Comparison of ENCODE assay signal across 1 cellular context in the genomic region with DNA sequence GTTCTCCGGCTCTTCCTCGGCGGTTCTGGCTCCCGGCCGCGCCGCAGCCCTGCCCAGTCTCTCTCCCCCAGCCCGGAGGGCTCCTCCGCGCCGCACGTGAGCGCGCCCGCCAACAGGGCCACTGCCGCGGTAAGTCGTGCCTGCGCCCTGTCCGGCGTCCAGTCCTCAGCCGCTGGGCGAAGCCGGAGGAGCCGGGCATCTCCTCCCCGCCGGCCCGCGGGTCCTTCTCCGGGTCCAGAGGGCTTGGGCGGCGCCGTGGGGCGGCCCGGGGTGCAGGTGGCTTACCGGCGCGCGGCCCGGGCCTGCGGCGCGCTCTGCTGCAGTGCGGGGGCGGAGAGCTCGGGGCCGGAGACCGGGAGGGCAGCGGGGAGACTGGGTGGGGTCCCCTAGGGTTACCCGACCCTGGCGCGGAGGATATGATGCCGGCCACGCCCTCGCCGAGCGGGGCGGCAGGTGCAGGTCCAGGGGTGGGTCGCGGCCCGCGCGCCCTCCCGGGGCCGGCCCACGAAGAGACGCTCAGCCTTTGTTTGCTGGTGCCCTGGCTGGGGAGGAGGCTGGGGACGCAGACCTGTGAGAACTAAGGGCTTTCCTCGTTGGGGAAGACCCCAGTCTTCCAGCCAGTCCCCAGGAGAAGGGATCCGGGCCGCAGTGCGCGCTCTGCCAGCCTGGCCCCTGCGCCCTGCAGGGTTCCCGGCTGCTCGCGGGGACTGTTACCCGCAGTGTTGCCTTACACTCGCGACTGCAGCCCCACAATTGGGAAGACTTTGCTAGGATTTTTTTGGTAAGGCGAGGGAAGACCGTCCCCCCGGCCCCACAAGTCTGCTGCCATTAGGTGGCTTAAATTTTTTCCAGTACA.
A peak's percentile ranks its signal among the peaks of the same experiment; 100 is the strongest.
TF ChIP-seq lines count a peak whose summit lies in the region.

A gene with protein sequence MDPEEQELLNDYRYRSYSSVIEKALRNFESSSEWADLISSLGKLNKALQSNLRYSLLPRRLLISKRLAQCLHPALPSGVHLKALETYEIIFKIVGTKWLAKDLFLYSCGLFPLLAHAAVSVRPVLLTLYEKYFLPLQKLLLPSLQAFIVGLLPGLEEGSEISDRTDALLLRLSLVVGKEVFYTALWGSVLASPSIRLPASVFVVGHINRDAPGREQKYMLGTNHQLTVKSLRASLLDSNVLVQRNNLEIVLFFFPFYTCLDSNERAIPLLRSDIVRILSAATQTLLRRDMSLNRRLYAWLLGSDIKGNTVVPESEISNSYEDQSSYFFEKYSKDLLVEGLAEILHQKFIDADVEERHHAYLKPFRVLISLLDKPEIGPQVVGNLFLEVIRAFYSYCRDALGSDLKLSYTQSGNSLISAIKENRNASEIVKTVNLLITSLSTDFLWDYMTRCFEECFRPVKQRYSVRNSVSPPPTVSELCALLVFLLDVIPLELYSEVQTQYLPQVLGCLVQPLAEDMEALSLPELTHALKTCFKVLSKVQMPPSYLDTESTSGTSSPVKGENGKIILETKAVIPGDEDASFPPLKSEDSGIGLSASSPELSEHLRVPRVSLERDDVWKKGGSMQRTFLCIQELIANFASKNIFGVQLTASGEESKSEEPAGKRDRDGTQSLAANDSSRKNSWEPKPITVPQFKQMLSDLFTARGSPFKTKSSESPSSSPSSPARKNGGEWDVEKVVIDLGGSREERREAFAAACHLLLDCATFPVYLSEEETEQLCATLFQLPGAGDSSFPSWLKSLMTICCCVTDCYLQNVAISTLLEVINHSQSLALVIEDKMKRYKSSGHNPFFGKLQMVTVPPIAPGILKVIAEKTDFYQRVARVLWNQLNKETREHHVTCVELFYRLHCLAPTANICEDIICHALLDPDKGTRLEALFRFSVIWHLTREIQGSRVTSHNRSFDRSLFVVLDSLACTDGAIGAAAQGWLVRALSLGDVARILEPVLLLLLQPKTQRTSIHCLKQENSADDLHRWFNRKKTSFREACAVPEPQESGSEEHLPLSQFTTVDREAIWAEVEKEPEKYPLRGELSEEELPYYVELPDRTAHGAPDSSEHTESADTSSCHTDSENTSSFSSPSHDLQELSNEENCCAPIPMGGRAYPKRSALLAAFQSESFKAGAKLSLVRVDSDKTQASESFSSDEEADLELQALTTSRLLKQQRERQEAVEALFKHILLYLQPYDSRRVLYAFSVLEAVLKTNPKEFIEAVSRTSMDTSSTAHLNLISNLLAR (N-terminal part only) (plus strand): TSS at position 10 of the 856 bp plus-strand sequence. CDS start 7,910 bp downstream, outside the sequence.

TF ChIP-seq in HepG2, 621 proteins besides CTCF, POLR2A, EP300 and RAD21 (continued from another document and continues in another):
- TF ChIP-seq, protein P1, sequence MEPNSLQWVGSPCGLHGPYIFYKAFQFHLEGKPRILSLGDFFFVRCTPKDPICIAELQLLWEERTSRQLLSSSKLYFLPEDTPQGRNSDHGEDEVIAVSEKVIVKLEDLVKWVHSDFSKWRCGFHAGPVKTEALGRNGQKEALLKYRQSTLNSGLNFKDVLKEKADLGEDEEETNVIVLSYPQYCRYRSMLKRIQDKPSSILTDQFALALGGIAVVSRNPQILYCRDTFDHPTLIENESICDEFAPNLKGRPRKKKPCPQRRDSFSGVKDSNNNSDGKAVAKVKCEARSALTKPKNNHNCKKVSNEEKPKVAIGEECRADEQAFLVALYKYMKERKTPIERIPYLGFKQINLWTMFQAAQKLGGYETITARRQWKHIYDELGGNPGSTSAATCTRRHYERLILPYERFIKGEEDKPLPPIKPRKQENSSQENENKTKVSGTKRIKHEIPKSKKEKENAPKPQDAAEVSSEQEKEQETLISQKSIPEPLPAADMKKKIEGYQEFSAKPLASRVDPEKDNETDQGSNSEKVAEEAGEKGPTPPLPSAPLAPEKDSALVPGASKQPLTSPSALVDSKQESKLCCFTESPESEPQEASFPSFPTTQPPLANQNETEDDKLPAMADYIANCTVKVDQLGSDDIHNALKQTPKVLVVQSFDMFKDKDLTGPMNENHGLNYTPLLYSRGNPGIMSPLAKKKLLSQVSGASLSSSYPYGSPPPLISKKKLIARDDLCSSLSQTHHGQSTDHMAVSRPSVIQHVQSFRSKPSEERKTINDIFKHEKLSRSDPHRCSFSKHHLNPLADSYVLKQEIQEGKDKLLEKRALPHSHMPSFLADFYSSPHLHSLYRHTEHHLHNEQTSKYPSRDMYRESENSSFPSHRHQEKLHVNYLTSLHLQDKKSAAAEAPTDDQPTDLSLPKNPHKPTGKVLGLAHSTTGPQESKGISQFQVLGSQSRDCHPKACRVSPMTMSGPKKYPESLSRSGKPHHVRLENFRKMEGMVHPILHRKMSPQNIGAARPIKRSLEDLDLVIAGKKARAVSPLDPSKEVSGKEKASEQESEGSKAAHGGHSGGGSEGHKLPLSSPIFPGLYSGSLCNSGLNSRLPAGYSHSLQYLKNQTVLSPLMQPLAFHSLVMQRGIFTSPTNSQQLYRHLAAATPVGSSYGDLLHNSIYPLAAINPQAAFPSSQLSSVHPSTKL (CRISPR knock-in tag; IDR thresholded peaks at IDR 0.05) = no peak
- TF ChIP-seq ZMYM2 (CRISPR knock-in tag; IDR thresholded peaks at IDR 0.05) (no peak), BHLHE40 (IDR thresholded peaks at IDR 0.05; ENCODE audit: low read length) (peak; percentile 57), ZNF180 (CRISPR knock-in tag; IDR thresholded peaks at IDR 0.05; ENCODE audit: borderline replicate concordance, low read depth) (no peak), ZNF225 (CRISPR knock-in tag; IDR thresholded peaks at IDR 0.05) (peak; percentile 47; the same call in 1 of the 2 replicates), YY1 (IDR thresholded peaks at IDR 0.05; ENCODE audit: insufficient read depth, insufficient replicate concordance, low read depth, low read length) (peak; percentile 14), ASH2L (IDR thresholded peaks at IDR 0.05; ENCODE audit: insufficient read length, low read depth, low read length) (peak; percentile 36), PCBP2 (optimal IDR thresholded peaks at IDR 0.05; ENCODE audit: low read depth, low read length, poor library complexity, severe bottlenecking) (no peak), NKX3-1 (CRISPR knock-in tag; IDR thresholded peaks at IDR 0.05) (0 out of 2 replicates have a peak, but pooled peaks have one; percentile 20), ZNF567 (CRISPR knock-in tag; IDR thresholded peaks at IDR 0.05; ENCODE audit: borderline replicate concordance) (0 out of 2 replicates have a peak, but pooled peaks have one; percentile 83), ZNF501 (CRISPR knock-in tag; IDR thresholded peaks at IDR 0.05) (peak; percentile 18; the same call in 1 of the 2 replicates), HOXA3 (CRISPR knock-in tag; IDR thresholded peaks at IDR 0.05) (peak; percentile 24; the same call in 1 of the 2 replicates), POLR2AphosphoS5 (IDR thresholded peaks at IDR 0.05; ENCODE audit: low read depth, low read length) (peak; percentile 35; the same call in 1 of the 2 replicates), ARHGAP35 (CRISPR knock-in tag; IDR thresholded peaks at IDR 0.05; ENCODE audit: borderline replicate concordance) (0 out of 2 replicates have a peak, but pooled peaks have one; percentile 46), ZNF3 (CRISPR knock-in tag; IDR thresholded peaks at IDR 0.05) (no peak), ZNF773 (CRISPR knock-in tag; IDR thresholded peaks at IDR 0.05; ENCODE audit: borderline replicate concordance) (no peak), ZFY (CRISPR knock-in tag; IDR thresholded peaks at IDR 0.05) (peak; percentile 65), HOXA9 (CRISPR knock-in tag; IDR thresholded peaks at IDR 0.05; ENCODE audit: borderline replicate concordance) (peak; percentile 32; the same call in 1 of the 2 replicates), ZNF329 (CRISPR knock-in tag; IDR thresholded peaks at IDR 0.05; ENCODE audit: low read depth) (peak; percentile 53; the same call in 1 of the 2 replicates), CEBPG (CRISPR knock-in tag; IDR thresholded peaks at IDR 0.05) (no peak), CBX1 (IDR thresholded peaks at IDR 0.05; ENCODE audit: low read depth) (no peak)
- TF ChIP-seq, protein P2, sequence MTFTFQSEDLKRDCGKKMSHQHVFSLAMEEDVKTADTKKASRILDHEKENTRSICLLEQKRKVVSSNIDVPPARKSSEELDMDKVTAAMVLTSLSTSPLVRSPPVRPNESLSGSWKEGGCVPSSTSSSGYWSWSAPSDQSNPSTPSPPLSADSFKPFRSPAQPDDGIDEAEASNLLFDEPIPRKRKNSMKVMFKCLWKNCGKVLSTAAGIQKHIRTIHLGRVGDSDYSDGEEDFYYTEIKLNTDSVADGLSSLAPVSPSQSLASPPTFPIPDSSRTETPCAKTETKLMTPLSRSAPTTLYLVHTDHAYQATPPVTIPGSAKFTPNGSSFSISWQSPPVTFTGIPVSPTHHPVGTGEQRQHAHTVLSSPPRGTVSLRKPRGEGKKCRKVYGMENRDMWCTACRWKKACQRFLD (CRISPR knock-in tag; IDR thresholded peaks at IDR 0.05; ENCODE audit: borderline replicate concordance) = 0 out of 2 replicates have a peak, but pooled peaks have one; percentile 41
- TF ChIP-seq, protein P3, sequence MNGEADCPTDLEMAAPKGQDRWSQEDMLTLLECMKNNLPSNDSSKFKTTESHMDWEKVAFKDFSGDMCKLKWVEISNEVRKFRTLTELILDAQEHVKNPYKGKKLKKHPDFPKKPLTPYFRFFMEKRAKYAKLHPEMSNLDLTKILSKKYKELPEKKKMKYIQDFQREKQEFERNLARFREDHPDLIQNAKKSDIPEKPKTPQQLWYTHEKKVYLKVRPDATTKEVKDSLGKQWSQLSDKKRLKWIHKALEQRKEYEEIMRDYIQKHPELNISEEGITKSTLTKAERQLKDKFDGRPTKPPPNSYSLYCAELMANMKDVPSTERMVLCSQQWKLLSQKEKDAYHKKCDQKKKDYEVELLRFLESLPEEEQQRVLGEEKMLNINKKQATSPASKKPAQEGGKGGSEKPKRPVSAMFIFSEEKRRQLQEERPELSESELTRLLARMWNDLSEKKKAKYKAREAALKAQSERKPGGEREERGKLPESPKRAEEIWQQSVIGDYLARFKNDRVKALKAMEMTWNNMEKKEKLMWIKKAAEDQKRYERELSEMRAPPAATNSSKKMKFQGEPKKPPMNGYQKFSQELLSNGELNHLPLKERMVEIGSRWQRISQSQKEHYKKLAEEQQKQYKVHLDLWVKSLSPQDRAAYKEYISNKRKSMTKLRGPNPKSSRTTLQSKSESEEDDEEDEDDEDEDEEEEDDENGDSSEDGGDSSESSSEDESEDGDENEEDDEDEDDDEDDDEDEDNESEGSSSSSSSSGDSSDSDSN (CRISPR knock-in tag; IDR thresholded peaks at IDR 0.05) = peak; percentile 87; the same call in 1 of the 2 replicates
- TF ChIP-seq, protein P4, sequence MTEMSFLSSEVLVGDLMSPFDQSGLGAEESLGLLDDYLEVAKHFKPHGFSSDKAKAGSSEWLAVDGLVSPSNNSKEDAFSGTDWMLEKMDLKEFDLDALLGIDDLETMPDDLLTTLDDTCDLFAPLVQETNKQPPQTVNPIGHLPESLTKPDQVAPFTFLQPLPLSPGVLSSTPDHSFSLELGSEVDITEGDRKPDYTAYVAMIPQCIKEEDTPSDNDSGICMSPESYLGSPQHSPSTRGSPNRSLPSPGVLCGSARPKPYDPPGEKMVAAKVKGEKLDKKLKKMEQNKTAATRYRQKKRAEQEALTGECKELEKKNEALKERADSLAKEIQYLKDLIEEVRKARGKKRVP (CRISPR knock-in tag; IDR thresholded peaks at IDR 0.05) = peak in 1 of 2 experiments; percentile 30; a peak in 1 of 4 replicates
- TF ChIP-seq, protein P5, sequence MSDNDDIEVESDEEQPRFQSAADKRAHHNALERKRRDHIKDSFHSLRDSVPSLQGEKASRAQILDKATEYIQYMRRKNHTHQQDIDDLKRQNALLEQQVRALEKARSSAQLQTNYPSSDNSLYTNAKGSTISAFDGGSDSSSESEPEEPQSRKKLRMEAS (IDR thresholded peaks at IDR 0.05) = peak; percentile 66; the same call in 1 of the 2 replicates
- TF ChIP-seq, protein P6, sequence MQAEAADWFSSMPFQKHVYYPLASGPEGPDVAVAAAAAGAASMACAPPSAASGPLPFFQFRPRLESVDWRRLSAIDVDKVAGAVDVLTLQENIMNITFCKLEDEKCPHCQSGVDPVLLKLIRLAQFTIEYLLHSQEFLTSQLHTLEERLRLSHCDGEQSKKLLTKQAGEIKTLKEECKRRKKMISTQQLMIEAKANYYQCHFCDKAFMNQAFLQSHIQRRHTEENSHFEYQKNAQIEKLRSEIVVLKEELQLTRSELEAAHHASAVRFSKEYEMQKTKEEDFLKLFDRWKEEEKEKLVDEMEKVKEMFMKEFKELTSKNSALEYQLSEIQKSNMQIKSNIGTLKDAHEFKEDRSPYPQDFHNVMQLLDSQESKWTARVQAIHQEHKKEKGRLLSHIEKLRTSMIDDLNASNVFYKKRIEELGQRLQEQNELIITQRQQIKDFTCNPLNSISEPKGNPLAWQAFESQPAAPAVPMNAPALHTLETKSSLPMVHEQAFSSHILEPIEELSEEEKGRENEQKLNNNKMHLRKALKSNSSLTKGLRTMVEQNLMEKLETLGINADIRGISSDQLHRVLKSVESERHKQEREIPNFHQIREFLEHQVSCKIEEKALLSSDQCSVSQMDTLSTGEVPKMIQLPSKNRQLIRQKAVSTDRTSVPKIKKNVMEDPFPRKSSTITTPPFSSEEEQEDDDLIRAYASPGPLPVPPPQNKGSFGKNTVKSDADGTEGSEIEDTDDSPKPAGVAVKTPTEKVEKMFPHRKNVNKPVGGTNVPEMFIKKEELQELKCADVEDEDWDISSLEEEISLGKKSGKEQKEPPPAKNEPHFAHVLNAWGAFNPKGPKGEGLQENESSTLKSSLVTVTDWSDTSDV (CRISPR knock-in tag; IDR thresholded peaks at IDR 0.05) = 0 out of 2 replicates have a peak, but pooled peaks have one; percentile 32
- TF ChIP-seq, protein P7, sequence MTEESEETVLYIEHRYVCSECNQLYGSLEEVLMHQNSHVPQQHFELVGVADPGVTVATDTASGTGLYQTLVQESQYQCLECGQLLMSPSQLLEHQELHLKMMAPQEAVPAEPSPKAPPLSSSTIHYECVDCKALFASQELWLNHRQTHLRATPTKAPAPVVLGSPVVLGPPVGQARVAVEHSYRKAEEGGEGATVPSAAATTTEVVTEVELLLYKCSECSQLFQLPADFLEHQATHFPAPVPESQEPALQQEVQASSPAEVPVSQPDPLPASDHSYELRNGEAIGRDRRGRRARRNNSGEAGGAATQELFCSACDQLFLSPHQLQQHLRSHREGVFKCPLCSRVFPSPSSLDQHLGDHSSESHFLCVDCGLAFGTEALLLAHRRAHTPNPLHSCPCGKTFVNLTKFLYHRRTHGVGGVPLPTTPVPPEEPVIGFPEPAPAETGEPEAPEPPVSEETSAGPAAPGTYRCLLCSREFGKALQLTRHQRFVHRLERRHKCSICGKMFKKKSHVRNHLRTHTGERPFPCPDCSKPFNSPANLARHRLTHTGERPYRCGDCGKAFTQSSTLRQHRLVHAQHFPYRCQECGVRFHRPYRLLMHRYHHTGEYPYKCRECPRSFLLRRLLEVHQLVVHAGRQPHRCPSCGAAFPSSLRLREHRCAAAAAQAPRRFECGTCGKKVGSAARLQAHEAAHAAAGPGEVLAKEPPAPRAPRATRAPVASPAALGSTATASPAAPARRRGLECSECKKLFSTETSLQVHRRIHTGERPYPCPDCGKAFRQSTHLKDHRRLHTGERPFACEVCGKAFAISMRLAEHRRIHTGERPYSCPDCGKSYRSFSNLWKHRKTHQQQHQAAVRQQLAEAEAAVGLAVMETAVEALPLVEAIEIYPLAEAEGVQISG (CRISPR knock-in tag; IDR thresholded peaks at IDR 0.05) = peak; percentile 28; the same call in 1 of the 2 replicates
